ENCODE assay signal across 30 cellular contexts in genomic region chr13:41835871-41836270, GRCh38.
DNase-seq lines count a peak whose midpoint lies in the region; ATAC-seq and TF ChIP-seq lines count a peak whose summit lies in the region.
"Had no signal": no experiment of that assay in that cellular context is flagged by ENCODE, and none has a peak within 500 bp of the region (broad histone marks: within the 10 kb centered on the region; RNA-seq: fewer than 3 reads in every experiment).

No MANE protein-coding gene starts in this region.

- in situ Hi-C loops in brain microvascular endothelial cell (cut with HindIII; ENCODE audit: low pct_ligation_motif_present, low sequenced_read_pairs), result no loop called here

- H3K27me3 ChIP-seq in brain microvascular endothelial cell (replicated peaks), result no peaks in the 10 kb centered on the region
- H3K27me3 ChIP-seq: dorsolateral prefrontal cortex, esophagus squamous epithelium, left lung, ovary, Peyer's patch, transverse colon had no signal

- TF ChIP-seq CTCF in AG10803 (conservative IDR thresholded peaks at IDR 0.05; ENCODE audit: low read length), result no peak
- TF ChIP-seq CTCF in brain microvascular endothelial cell (IDR thresholded peaks at IDR 0.05; ENCODE audit: low read depth, low read length, missing control alignments), result no peak
- TF ChIP-seq CTCF in fibroblast of villous mesenchyme (IDR thresholded peaks at IDR 0.05; ENCODE audit: insufficient read depth, low read depth, low read length), result no peak

- ATAC-seq in HG03460 (IDR thresholded peaks at IDR 0.05; ENCODE audit: unreplicated experiment) (no peak), GM19023 (IDR thresholded peaks at IDR 0.05; ENCODE audit: unreplicated experiment) (no peak)
- ATAC-seq: left lung had no signal

- H3K27ac ChIP-seq in brain microvascular endothelial cell, result peak overlapping the region; percentile 27
- H3K27ac ChIP-seq: dorsolateral prefrontal cortex, esophagus squamous epithelium, left lung, ovary, Peyer's patch, transverse colon had no signal

- DNase-seq in AG10803 (ENCODE audit: low read depth) (peak; percentile 60), HS-5 (ENCODE audit: low read depth) (peak; percentile 35), brain microvascular endothelial cell (peak; percentile 39), fibroblast of villous mesenchyme (ENCODE audit: low read depth) (peak; percentile 69), T-helper 2 cell (no peak)
- no peak for DNase-seq in activated CD4-positive, alpha-beta T cell treated with anti-CD3 and anti-CD28 coated beads for 48 hours
- DNase-seq: activated CD4-positive, alpha-beta T cell treated with anti-CD3 and anti-CD28 coated beads, Interleukin-2, amount 50 U/mL, for 1 hour; activated effector memory CD4-positive, alpha-beta T cell treated with anti-CD3 and anti-CD28 coated beads, Interleukin-2, amount 50 U/mL, for 16 hours; activated naive CD8-positive, alpha-beta T cell treated with anti-CD3 and anti-CD28 coated beads for 36 hours; activated T-cell treated with anti-CD3 and anti-CD28 coated beads, Interleukin-2, amount 50 U/mL, for 24 hours; C1 segment of cervical spinal cord; COR-L47; dorsolateral prefrontal cortex; esophagus squamous epithelium; islet precursor cell; Kasumi-1; left lung; MV-4-11; NCI-H146; NCI-H226; nephron progenitor cell; ovary; Peyer's patch; SHP77 treated with DMSO at 0.1 percent for 48 hours; stimulated activated CD4-positive, alpha-beta T cell treated with anti-CD3 and anti-CD28 coated beads, Interleukin-15, amount 100 ng/mL, for 24 hours; stimulated activated CD4-positive, alpha-beta T cell treated with anti-CD3 and anti-CD28 coated beads, Interleukin-4, amount 100 ng/mL, for 4 hours; T1000; transverse colon had no signal

- no peaks in the 10 kb centered on the region for H3K36me3 ChIP-seq in brain microvascular endothelial cell (replicated peaks)
- H3K36me3 ChIP-seq: left lung, ovary had no signal

- H3K4me3 ChIP-seq in AG10803 (ENCODE audit: low read length), result no peak overlapping the region
- no peak overlapping the region for H3K4me3 ChIP-seq in brain microvascular endothelial cell (ENCODE audit: low read depth, low read length)
- no peak overlapping the region for H3K4me3 ChIP-seq in fibroblast of villous mesenchyme (ENCODE audit: low read depth, low read length)
- H3K4me3 ChIP-seq: dorsolateral prefrontal cortex, esophagus squamous epithelium, left lung, ovary, Peyer's patch, transverse colon had no signal

Comparison
In these comparisons a context has a peak if more than half of its experiments do, and no peak if none do; other contexts are left out.
1. DNase-seq: peak in AG10803 (single experiment), HS-5 (single experiment), brain microvascular endothelial cell (single experiment) and fibroblast of villous mesenchyme (single experiment); none in T-helper 2 cell (0 of 5) and activated CD4-positive, alpha-beta T cell treated with anti-CD3 and anti-CD28 coated beads for 48 hours (single experiment).